23 cellular contexts compared by ENCODE assay signal in the genomic region with DNA sequence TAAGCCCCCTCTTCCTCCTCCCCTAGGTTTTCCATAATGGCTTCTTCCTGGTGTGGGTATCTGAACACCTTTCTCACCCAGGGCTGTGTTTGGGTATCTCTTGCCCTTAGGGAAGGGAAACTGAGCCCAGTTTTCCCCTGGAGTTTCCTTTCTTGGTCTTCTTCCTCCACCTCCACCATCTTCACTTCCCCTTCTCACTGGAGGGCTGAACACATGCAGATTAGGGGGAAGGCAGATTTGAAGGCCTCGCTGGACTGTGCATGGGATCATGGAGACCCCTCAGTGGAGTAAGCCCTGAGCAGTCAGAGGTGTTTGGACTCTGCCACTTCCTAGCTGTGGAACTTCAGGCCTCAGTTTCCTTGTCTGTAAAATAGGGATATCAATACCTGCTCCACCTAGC.
"Had no signal": no experiment of that assay in that cellular context is flagged by ENCODE, and none has a peak within 500 bp of the region (broad histone marks: within the 10 kb centered on the region; RNA-seq: fewer than 3 reads in every experiment).

No MANE protein-coding gene starts in this region.

- H3K4me3 ChIP-seq: cardiac muscle cell had no signal

- FAIRE-seq: TTC549 had no signal

- H3K27ac ChIP-seq: brain microvascular endothelial cell, cardiac muscle cell, KMS-11 had no signal

- H3K4me2 ChIP-seq: KMS-11 had no signal

- H3K9ac ChIP-seq: KMS-11 had no signal

- H3K36me3 ChIP-seq: brain microvascular endothelial cell, cardiac muscle cell had no signal

- ATAC-seq: activated T-helper 17 cell treated with anti-CD3 and anti-CD28 coated beads, Interleukin-2, amount 50 U/mL, for 72 hours; T-helper 17 cell had no signal

- DNase-seq: activated B cell treated with CpG ODN at 0.5 μM for 24 hours; activated CD4-positive, alpha-beta memory T cell treated with anti-CD3 and anti-CD28 coated beads for 36 hours; activated CD4-positive, alpha-beta T cell treated with anti-CD3 and anti-CD28 coated beads, Interleukin-2, amount 10 ng/mL, durations not matched to agents 7 days and 5 days; activated CD8-positive, alpha-beta memory T cell treated with anti-CD3 and anti-CD28 coated beads for 24 hours; activated gamma-delta T cell; activated naive CD4-positive, alpha-beta T cell treated with anti-CD3 and anti-CD28 coated beads for 36 hours; activated naive CD8-positive, alpha-beta T cell treated with anti-CD3 and anti-CD28 coated beads for 36 hours; activated T-cell treated with anti-CD3 and anti-CD28 coated beads for 4 hours; activated T-cell treated with anti-CD3 and anti-CD28 coated beads, Interleukin-2, amount 50 U/mL, for 48 hours; brain microvascular endothelial cell; NCI-H1048; NCI-H146; NCI-H187 treated with DMSO at 0.1 percent for 48 hours; NCI-H2081 treated with DMSO at 0.1 percent for 48 hours; NCI-H446; NCI-H524; SIG-M5; T-helper 17 cell; T-helper 9 cell had no signal

- H3K27me3 ChIP-seq: brain microvascular endothelial cell, cardiac muscle cell had no signal
